Comparison of ENCODE assay signal across 9 cellular contexts in the genomic region with DNA sequence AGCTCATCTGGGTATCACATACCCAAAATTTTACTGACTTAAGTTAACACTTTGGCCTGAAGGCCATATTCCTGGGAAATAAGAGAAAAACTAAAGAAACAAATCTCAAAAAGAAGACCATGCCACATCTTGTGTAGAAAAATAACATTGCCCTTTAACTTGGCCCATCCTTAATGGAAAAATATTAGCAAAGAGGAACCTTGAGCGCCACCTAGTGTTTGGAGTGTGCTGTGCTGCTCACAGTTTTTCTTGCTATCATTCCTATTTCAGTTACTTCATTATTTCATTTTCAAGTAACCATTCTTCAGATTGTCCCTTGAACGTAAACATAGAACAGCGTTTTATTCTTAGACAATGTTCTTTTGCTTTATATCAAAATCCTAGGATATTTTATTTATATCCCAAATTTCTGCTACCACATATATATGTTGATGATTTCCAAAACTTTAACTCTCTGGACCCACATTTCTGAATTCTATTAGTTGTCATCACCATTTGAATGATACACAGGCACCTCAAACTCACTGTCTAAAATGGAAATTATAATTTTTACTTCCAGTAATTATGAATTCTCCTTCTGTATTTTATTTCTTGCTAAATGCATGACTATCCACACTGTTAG.
DNase-seq lines count a peak whose midpoint lies in the region; ATAC-seq and TF ChIP-seq lines count a peak whose summit lies in the region.
"Had no signal": no experiment of that assay in that cellular context is flagged by ENCODE, and none has a peak within 500 bp of the region (broad histone marks: within the 10 kb centered on the region; RNA-seq: fewer than 3 reads in every experiment).

No MANE protein-coding gene starts in this region.

- no peaks in the 10 kb centered on the region for H3K36me3 Mint-ChIP-seq in Calu3 (ENCODE audit: insufficient read depth, unreplicated experiment)

- H3K4me1 Mint-ChIP-seq in Calu3 (ENCODE audit: low read depth, unreplicated experiment) = no peaks in the 10 kb centered on the region

- no peaks in the 10 kb centered on the region for H3K27me3 Mint-ChIP-seq in Calu3 (ENCODE audit: unreplicated experiment)
- H3K27me3 Mint-ChIP-seq: stimulated activated naive CD8-positive, alpha-beta T cell treated with anti-CD3 and anti-CD28 coated beads, Interleukin-15, Interleukin-2, amounts not matched to agents 100 ng/mL and 50 ng/mL, for 24 hours had no signal

- ATAC-seq in GM18909 (IDR thresholded peaks at IDR 0.05; ENCODE audit: poor library complexity, unreplicated experiment) (peak; percentile 83), HG03342 (IDR thresholded peaks at IDR 0.05; ENCODE audit: unreplicated experiment) (peak; percentile 94)

- no peak overlapping the region for H3K27ac Mint-ChIP-seq in Calu3 (ENCODE audit: unreplicated experiment)
- H3K27ac Mint-ChIP-seq: stimulated activated naive CD8-positive, alpha-beta T cell treated with anti-CD3 and anti-CD28 coated beads, Interleukin-15, Interleukin-2, amounts not matched to agents 100 ng/mL and 50 ng/mL, for 24 hours had no signal

- DNase-seq in Calu3 = peak; percentile 34
- DNase-seq in NCI-H82 (lab: John Stamatoyannopoulos, UW) = peak; percentile 76
- peak in 31 of 56 donors; percentile 0 to 64 (median 5) for DNase-seq in amygdala (lab: John Stamatoyannopoulos, UW)
- DNase-seq in iPS-NIHi7 (ENCODE audit: extremely low spot score) = peak; percentile 26
- peak; percentile 19 for DNase-seq in stimulated activated CD4-positive, alpha-beta T cell treated with anti-CD3 and anti-CD28 coated beads, Interleukin-4, amount 100 ng/mL, for 24 hours
- no peak for DNase-seq in NCI-H226

- CTCF ChIA-PET in Calu3 (lab: Charles Lee) = no interaction called here

- no peak overlapping the region for H3K4me3 Mint-ChIP-seq in Calu3 (ENCODE audit: low read depth, unreplicated experiment)
- H3K4me3 Mint-ChIP-seq: stimulated activated naive CD8-positive, alpha-beta T cell treated with anti-CD3 and anti-CD28 coated beads, Interleukin-15, Interleukin-2, amounts not matched to agents 100 ng/mL and 50 ng/mL, for 24 hours had no signal

- H3K9me3 Mint-ChIP-seq in Calu3 (ENCODE audit: low read depth, unreplicated experiment) = no peaks in the 10 kb centered on the region
- H3K9me3 Mint-ChIP-seq: stimulated activated naive CD8-positive, alpha-beta T cell treated with anti-CD3 and anti-CD28 coated beads, Interleukin-15, Interleukin-2, amounts not matched to agents 100 ng/mL and 50 ng/mL, for 24 hours had no signal

- intact Hi-C loops in Calu3 (cut with micrococcal nuclease; ENCODE audit: unreplicated experiment) = loop anchor here (2.0 kb wide), 1 partner anchor 954 kb away; no protein-coding TSS in a partner anchor

- BruUV-seq in Calu3 (replicated peaks; lab: Mats Ljungman, UMichigan) = no TSS peak

- peak; percentile 49 for TF ChIP-seq CTCF in Calu3 (IDR thresholded peaks at IDR 0.05; ENCODE audit: unreplicated experiment)
